23 cellular contexts compared by ENCODE assay signal in the genomic region with DNA sequence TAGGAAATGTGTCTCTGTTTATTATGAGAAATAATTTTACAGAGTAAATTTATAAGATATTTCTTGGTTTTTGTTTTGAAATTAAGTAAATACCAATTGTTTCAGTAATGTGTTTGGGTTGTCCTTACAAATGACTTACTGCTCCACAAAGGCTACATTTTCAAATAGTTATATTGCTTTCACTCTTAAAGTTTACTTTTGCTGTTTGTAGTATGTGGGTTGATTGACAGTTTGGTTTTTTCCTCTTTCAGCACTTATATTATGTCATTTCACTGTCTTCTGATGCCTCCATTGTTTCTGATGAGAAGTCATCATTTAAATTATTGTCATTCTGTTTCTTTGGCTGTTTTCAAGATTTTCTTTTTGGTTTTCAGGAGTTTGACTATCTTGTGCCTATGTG. TPM values are rescaled to one million over a fixed set of nuclear protein-coding genes. Genes with fewer than 3 reads are reported as not detected.
DNase-seq lines count a peak whose midpoint lies in the region; ATAC-seq and TF ChIP-seq lines count a peak whose summit lies in the region.
"Had no signal": no experiment of that assay in that cellular context is flagged by ENCODE, and none has a peak within 500 bp of the region (broad histone marks: within the 10 kb centered on the region; RNA-seq: fewer than 3 reads in every experiment).

No MANE protein-coding gene starts in this region.

- H3K27ac Mint-ChIP-seq in activated naive CD4-positive, alpha-beta T cell treated with anti-CD3 and anti-CD28 coated beads, Interleukin-2, amount 50 U/mL, for 24 hours = peak overlapping the region; percentile 86
- H3K27ac Mint-ChIP-seq in activated naive CD8-positive, alpha-beta T cell treated with anti-CD3 and anti-CD28 coated beads, Interleukin-2, amount 10 ng/mL, durations not matched to agents 7 days and 5 days = peak overlapping the region; percentile 44
- H3K27ac Mint-ChIP-seq: progenitor cell of endocrine pancreas, type B pancreatic cell had no signal

- ATAC-seq in activated naive CD8-positive, alpha-beta T cell treated with anti-CD3 and anti-CD28 coated beads, Interleukin-2, amount 10 ng/mL, durations not matched to agents 7 days and 5 days (ENCODE audit: low read depth) = no peak
- ATAC-seq: left cardiac atrium, PC-3, Right ventricle myocardium inferior had no signal

- no peaks in the 10 kb centered on the region for H3K27me3 ChIP-seq in smooth muscle cell (ENCODE audit: low read depth)
- H3K27me3 ChIP-seq: sigmoid colon had no signal

- peak overlapping the region; percentile 54 for H3K4me2 ChIP-seq in smooth muscle cell
- H3K4me2 ChIP-seq: KMS-11 had no signal

- peaks cover 40% of the 10 kb centered on the region for H3K4me1 Mint-ChIP-seq in activated naive CD4-positive, alpha-beta T cell treated with anti-CD3 and anti-CD28 coated beads, Interleukin-2, amount 50 U/mL, for 24 hours
- H3K4me1 Mint-ChIP-seq in activated naive CD8-positive, alpha-beta T cell treated with anti-CD3 and anti-CD28 coated beads, Interleukin-2, amount 10 ng/mL, durations not matched to agents 7 days and 5 days = peaks cover 42% of the 10 kb centered on the region

- H3K9me3 ChIP-seq in HEK293 (ENCODE audit: control insufficient read depth, insufficient read depth, low read depth, low read length) = no peaks in the 10 kb centered on the region
- no peaks in the 10 kb centered on the region for H3K9me3 ChIP-seq in smooth muscle cell (replicated peaks; ENCODE audit: low read depth)
- H3K9me3 ChIP-seq: sigmoid colon had no signal

- no peaks in the 10 kb centered on the region for H3K27me3 Mint-ChIP-seq in activated naive CD4-positive, alpha-beta T cell treated with anti-CD3 and anti-CD28 coated beads, Interleukin-2, amount 50 U/mL, for 24 hours
- H3K27me3 Mint-ChIP-seq in activated naive CD8-positive, alpha-beta T cell treated with anti-CD3 and anti-CD28 coated beads, Interleukin-2, amount 10 ng/mL, durations not matched to agents 7 days and 5 days = no peaks in the 10 kb centered on the region
- H3K27me3 Mint-ChIP-seq: progenitor cell of endocrine pancreas, type B pancreatic cell had no signal

- peak overlapping the region; percentile 49 for H3K4me3 Mint-ChIP-seq in activated naive CD4-positive, alpha-beta T cell treated with anti-CD3 and anti-CD28 coated beads, Interleukin-2, amount 50 U/mL, for 24 hours
- H3K4me3 Mint-ChIP-seq in activated naive CD8-positive, alpha-beta T cell treated with anti-CD3 and anti-CD28 coated beads, Interleukin-2, amount 10 ng/mL, durations not matched to agents 7 days and 5 days = peak overlapping the region; percentile 6
- H3K4me3 Mint-ChIP-seq: type B pancreatic cell had no signal

- H3K4me3 ChIP-seq in HEK293 (ENCODE audit: low read depth, low read length) (no peak overlapping the region), smooth muscle cell (no peak overlapping the region)
- H3K4me3 ChIP-seq: sigmoid colon had no signal

- H3K9ac ChIP-seq in smooth muscle cell (ENCODE audit: low read depth) = no peak overlapping the region
- H3K9ac ChIP-seq: KMS-11 had no signal

- no peak overlapping the region for H2AFZ ChIP-seq in smooth muscle cell (ENCODE audit: low read depth)

- H3K4me1 ChIP-seq in HEK293 (ENCODE audit: control insufficient read depth, insufficient read depth, low read length) (peaks cover 20% of the 10 kb centered on the region), smooth muscle cell (ENCODE audit: low read depth) (peaks cover 30% of the 10 kb centered on the region)

- H3K27ac ChIP-seq in HEK293 (ENCODE audit: extremely low read depth, low read depth, low read length) = no peak overlapping the region
- H3K27ac ChIP-seq in smooth muscle cell (ENCODE audit: low read depth) = peak overlapping the region; percentile 1
- H3K27ac ChIP-seq: epithelial cell of prostate, KMS-11, sigmoid colon had no signal

- POLR2A ChIA-PET in HEK293 (lab: Yijun Ruan, JAX) = no interaction called here
- POLR2A ChIA-PET in activated naive CD8-positive, alpha-beta T cell treated with anti-CD3 and anti-CD28 coated beads, Interleukin-2, amount 10 ng/mL, durations not matched to agents 7 days and 5 days (lab: Charles Lee) = interaction anchor here (0.8 kb wide), 1 partner anchor 47 kb away, joined by 4 read pairs; the partner anchor contains the start of gene TAB2

- no peak for DNase-seq in activated naive CD4-positive, alpha-beta T cell (lab: John Stamatoyannopoulos, UW)
- DNase-seq in activated naive CD8-positive, alpha-beta T cell treated with anti-CD3 and anti-CD28 coated beads, Interleukin-2, amount 10 ng/mL, durations not matched to agents 7 days and 5 days = no peak
- no peak for DNase-seq in smooth muscle cell (lab: John Stamatoyannopoulos, UW; ENCODE audit: unreplicated experiment)
- no peak for DNase-seq in G401 (ENCODE audit: low spot score)
- no peak for DNase-seq in HPDE6-E6E7 (ENCODE audit: extremely low spot score)
- no peak for DNase-seq in NCI-H1092 treated with DMSO at 0.1 percent for 48 hours (lab: John Stamatoyannopoulos, UW)
- DNase-seq: activated gamma-delta T cell treated with Interleukin-2 at 50 U/mL for 16 hours, cerebellar nuclear complex, DMS53, head of caudate nucleus, left cardiac atrium, mammary epithelial cell, NCI-H1436, NCI-H446, PC-3, sigmoid colon had no signal

- H3K79me2 ChIP-seq in smooth muscle cell (ENCODE audit: low read depth) = peaks cover 100% of the 10 kb centered on the region

- H3F3A ChIP-seq in smooth muscle cell (ENCODE audit: low read depth) = peaks cover 3% of the 10 kb centered on the region

- peaks cover 19% of the 10 kb centered on the region for H3K36me3 Mint-ChIP-seq in activated naive CD4-positive, alpha-beta T cell treated with anti-CD3 and anti-CD28 coated beads, Interleukin-2, amount 50 U/mL, for 24 hours
- H3K36me3 Mint-ChIP-seq in activated naive CD8-positive, alpha-beta T cell treated with anti-CD3 and anti-CD28 coated beads, Interleukin-2, amount 10 ng/mL, durations not matched to agents 7 days and 5 days = peaks cover 36% of the 10 kb centered on the region

- CTCF ChIA-PET in HEK293 (lab: Yijun Ruan, JAX) = no interaction called here

- H4K20me1 ChIP-seq in smooth muscle cell (ENCODE audit: low read depth) = peaks cover 100% of the 10 kb centered on the region

- H3K36me3 ChIP-seq in HEK293 (ENCODE audit: control insufficient read depth in 2 of 2, insufficient read depth in 1 of 2, low read length in 2 of 2) (peaks cover 0 to 7% of the 10 kb centered on the region in 2 experiments; a peak in 1 of 3 replicates), smooth muscle cell (ENCODE audit: low read depth) (peaks cover 5% of the 10 kb centered on the region)

- H3K9me3 Mint-ChIP-seq in activated naive CD4-positive, alpha-beta T cell treated with anti-CD3 and anti-CD28 coated beads, Interleukin-2, amount 50 U/mL, for 24 hours = peaks cover 13% of the 10 kb centered on the region
- peaks cover 4% of the 10 kb centered on the region for H3K9me3 Mint-ChIP-seq in activated naive CD8-positive, alpha-beta T cell treated with anti-CD3 and anti-CD28 coated beads, Interleukin-2, amount 10 ng/mL, durations not matched to agents 7 days and 5 days

- in situ Hi-C loops in G401 (cut with HindIII; ENCODE audit: low sequenced_read_pairs) = no loop called here

- TF ChIP-seq CTCF in HEK293 (tag by site-specific recombination; IDR thresholded peaks at IDR 0.05) = no peak
- TF ChIP-seq CTCF in smooth muscle cell (IDR thresholded peaks at IDR 0.05; ENCODE audit: borderline replicate concordance, insufficient read depth, poor library complexity, severe bottlenecking) = no peak

TF ChIP-seq in HEK293, 187 proteins besides CTCF, POLR2A, EP300 and RAD21:
- TF ChIP-seq, protein P1, sequence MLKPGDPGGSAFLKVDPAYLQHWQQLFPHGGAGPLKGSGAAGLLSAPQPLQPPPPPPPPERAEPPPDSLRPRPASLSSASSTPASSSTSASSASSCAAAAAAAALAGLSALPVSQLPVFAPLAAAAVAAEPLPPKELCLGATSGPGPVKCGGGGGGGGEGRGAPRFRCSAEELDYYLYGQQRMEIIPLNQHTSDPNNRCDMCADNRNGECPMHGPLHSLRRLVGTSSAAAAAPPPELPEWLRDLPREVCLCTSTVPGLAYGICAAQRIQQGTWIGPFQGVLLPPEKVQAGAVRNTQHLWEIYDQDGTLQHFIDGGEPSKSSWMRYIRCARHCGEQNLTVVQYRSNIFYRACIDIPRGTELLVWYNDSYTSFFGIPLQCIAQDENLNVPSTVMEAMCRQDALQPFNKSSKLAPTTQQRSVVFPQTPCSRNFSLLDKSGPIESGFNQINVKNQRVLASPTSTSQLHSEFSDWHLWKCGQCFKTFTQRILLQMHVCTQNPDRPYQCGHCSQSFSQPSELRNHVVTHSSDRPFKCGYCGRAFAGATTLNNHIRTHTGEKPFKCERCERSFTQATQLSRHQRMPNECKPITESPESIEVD (tag by site-specific recombination; IDR thresholded peaks at IDR 0.05) = peak; percentile 82
- TF ChIP-seq ZNF398 (tag by site-specific recombination; IDR thresholded peaks at IDR 0.05) (no peak), ZXDB (tag by site-specific recombination; IDR thresholded peaks at IDR 0.05) (no peak)

RNA-seq across cellular contexts. Expression of gene SUMO4, which starts 34.9 kb away (rescaled TPM):
- total RNA-seq in activated naive CD8-positive, alpha-beta T cell treated with anti-CD3 and anti-CD28 coated beads, Interleukin-2, amount 10 ng/mL, durations not matched to agents 7 days and 5 days = 1 to 10 TPM; 9.3 to 9.5 TPM
- total RNA-seq in smooth muscle cell = 1.4 and 5.1 TPM in 2 replicates
- polyA plus RNA-seq in smooth muscle cell = 0.15 and 2.0 TPM in 2 replicates
- total RNA-seq in G401 (2014; rRNA removed; shearing (Covaris generic)) = not detected in 2 replicates
- total RNA-seq: Right ventricle myocardium inferior had no signal

RNA-seq across cellular contexts. Expression of gene TAB2, which starts 47.7 kb away (rescaled TPM):
- 100 to 1,000 TPM; 115 to 130 TPM for total RNA-seq in activated naive CD8-positive, alpha-beta T cell treated with anti-CD3 and anti-CD28 coated beads, Interleukin-2, amount 10 ng/mL, durations not matched to agents 7 days and 5 days
- total RNA-seq in smooth muscle cell = 68.7 and 78.5 TPM in 2 replicates
- polyA plus RNA-seq in smooth muscle cell = 12.6 and 14.3 TPM in 2 replicates
- total RNA-seq in G401 (2014; rRNA removed; shearing (Covaris generic)) = 38.0 and 52.0 TPM in 2 replicates
